In the genomic region with DNA sequence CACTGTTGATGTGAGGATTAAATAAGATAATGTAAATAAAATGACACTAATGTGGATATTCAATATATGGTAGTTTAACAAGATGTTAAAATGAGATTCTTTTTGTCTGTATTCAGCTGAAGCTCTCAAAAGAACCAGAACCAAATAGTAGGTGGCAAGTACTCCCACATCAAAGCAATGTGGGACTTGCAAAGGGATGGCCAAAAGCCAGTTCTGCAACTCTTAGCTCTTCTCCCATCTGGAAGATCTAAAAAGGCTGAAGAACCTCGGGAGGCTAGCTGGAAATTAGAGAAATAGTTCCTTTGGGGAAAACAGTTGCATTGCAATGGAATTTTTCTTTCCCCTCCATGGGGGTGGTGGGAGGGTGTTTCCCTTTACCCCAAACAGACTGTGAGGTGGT, we compare ENCODE assay signal across 33 cellular contexts. TPM values are rescaled to one million over a fixed set of nuclear protein-coding genes. Genes with fewer than 3 reads are reported as not detected.
DNase-seq lines count a peak whose midpoint lies in the region; ATAC-seq and TF ChIP-seq lines count a peak whose summit lies in the region.
"Had no signal": no experiment of that assay in that cellular context is flagged by ENCODE, and none has a peak within 500 bp of the region (broad histone marks: within the 10 kb centered on the region; RNA-seq: fewer than 3 reads in every experiment).

No MANE protein-coding gene starts in this region.

- H3K27me3 Mint-ChIP-seq in natural killer cell treated with Interleukin-12 subunit alpha and Interleukin-12 subunit beta and Interleukin-15 and Interleukin-18, amount 100 ng/mL, for 72 hours = no peaks in the 10 kb centered on the region
- peaks cover 1% of the 10 kb centered on the region for H3K27me3 Mint-ChIP-seq in glutamatergic neuron (ENCODE audit: unreplicated experiment)
- H3K27me3 Mint-ChIP-seq in activated T-cell treated with anti-CD3 and anti-CD28 coated beads, Interleukin-2, amount 50 U/mL, for 24 hours = no peaks in the 10 kb centered on the region
- H3K27me3 Mint-ChIP-seq: activated T-helper 17 cell treated with anti-CD3 and anti-CD28 coated beads, Interleukin-2, amount 50 U/mL, for 72 hours; memory B cell; stimulated activated naive CD8-positive, alpha-beta T cell treated with anti-CD3 and anti-CD28 coated beads, Interleukin-15, amount 100 ng/mL, for 72 hours had no signal

- H3K9me3 Mint-ChIP-seq in natural killer cell treated with Interleukin-12 subunit alpha and Interleukin-12 subunit beta and Interleukin-15 and Interleukin-18, amount 100 ng/mL, for 72 hours = peaks cover 5% of the 10 kb centered on the region
- H3K9me3 Mint-ChIP-seq in glutamatergic neuron (ENCODE audit: unreplicated experiment) = peaks cover 2% of the 10 kb centered on the region
- H3K9me3 Mint-ChIP-seq in activated T-cell treated with anti-CD3 and anti-CD28 coated beads, Interleukin-2, amount 50 U/mL, for 24 hours = no peaks in the 10 kb centered on the region
- H3K9me3 Mint-ChIP-seq: activated naive CD4-positive, alpha-beta T cell treated with anti-CD3 and anti-CD28 coated beads, Interleukin-2, amount 50 U/mL, for 24 hours; activated T-helper 17 cell treated with anti-CD3 and anti-CD28 coated beads, Interleukin-2, amount 50 U/mL, for 72 hours; memory B cell; T-helper 2 cell treated with Interferon-gamma antibody and Interleukin-4, amounts not matched to agents 5 μg/mL and 100 μg/mL, for 36 hours had no signal

- H3K4me1 Mint-ChIP-seq in natural killer cell treated with Interleukin-12 subunit alpha and Interleukin-12 subunit beta and Interleukin-15 and Interleukin-18, amount 100 ng/mL, for 72 hours (ENCODE audit: low read depth in 2 of 2) = peaks cover 59 to 66% of the 10 kb centered on the region in 2 donors
- H3K4me1 Mint-ChIP-seq in glutamatergic neuron (ENCODE audit: low read depth, unreplicated experiment) = no peaks in the 10 kb centered on the region
- peaks cover 2% of the 10 kb centered on the region for H3K4me1 Mint-ChIP-seq in activated T-cell treated with anti-CD3 and anti-CD28 coated beads, Interleukin-2, amount 50 U/mL, for 24 hours (ENCODE audit: low read depth)

- ATAC-seq in natural killer cell treated with Interleukin-12 subunit alpha and Interleukin-12 subunit beta and Interleukin-15 and Interleukin-18, amount 100 ng/mL, for 72 hours = no peak
- ATAC-seq in HG02610 (IDR thresholded peaks at IDR 0.05; ENCODE audit: unreplicated experiment) = no peak
- ATAC-seq: left lobe of liver; right cardiac atrium; stimulated activated naive CD8-positive, alpha-beta T cell treated with anti-CD3 and anti-CD28 coated beads, Interleukin-15, amount 100 ng/mL, for 72 hours had no signal

- H3K4me3 ChIP-seq in BLaER1 = no peak overlapping the region
- peak overlapping the region; percentile 1 for H3K4me3 ChIP-seq in Karpas-422 (ENCODE audit: low read length)
- H3K4me3 ChIP-seq: A549, breast epithelium, colonic mucosa, MG63, Peyer's patch, spleen, tibial nerve had no signal

- peak overlapping the region; percentile 47 for H3K4me2 ChIP-seq in BLaER1
- peak overlapping the region; percentile 51 for H3K4me2 ChIP-seq in Karpas-422 (ENCODE audit: low read depth, low read length, poor library complexity, severe bottlenecking)
- H3K4me2 ChIP-seq: A549 had no signal

- H3K4me1 ChIP-seq in BLaER1 = peaks cover 45% of the 10 kb centered on the region
- H3K4me1 ChIP-seq in Karpas-422 (ENCODE audit: low read length) = peaks cover 79% of the 10 kb centered on the region
- H3K4me1 ChIP-seq: A549, BE2C, breast epithelium, colonic mucosa, tibial nerve had no signal

- peak overlapping the region; percentile 15 for H2AFZ ChIP-seq in Karpas-422 (ENCODE audit: low read length)

- H3K79me2 ChIP-seq in Karpas-422 (ENCODE audit: low read length) = no peaks in the 10 kb centered on the region

- no peaks in the 10 kb centered on the region for H3K9me2 ChIP-seq in Karpas-422 (replicated peaks; ENCODE audit: insufficient read depth, low read length)

- H3K27me3 ChIP-seq in BLaER1 (no peaks in the 10 kb centered on the region), Karpas-422 (ENCODE audit: low read length) (no peaks in the 10 kb centered on the region)
- H3K27me3 ChIP-seq: BE2C, breast epithelium, colonic mucosa, MG63, Peyer's patch, spleen, tibial nerve had no signal

- H3K9me3 ChIP-seq in BLaER1 (peaks cover 19% of the 10 kb centered on the region), Karpas-422 (ENCODE audit: low read length) (no peaks in the 10 kb centered on the region)
- H3K9me3 ChIP-seq: A549, BE2C, breast epithelium, colonic mucosa, MG63, Peyer's patch, spleen, tibial nerve had no signal

- H4K20me1 ChIP-seq in BLaER1 (no peaks in the 10 kb centered on the region), Karpas-422 (ENCODE audit: insufficient read depth, low read depth, low read length) (no peaks in the 10 kb centered on the region)

- H3K27ac Mint-ChIP-seq in natural killer cell treated with Interleukin-12 subunit alpha and Interleukin-12 subunit beta and Interleukin-15 and Interleukin-18, amount 100 ng/mL, for 72 hours = peak overlapping the region; percentile 74 to 93
- no peak overlapping the region for H3K27ac Mint-ChIP-seq in glutamatergic neuron (ENCODE audit: unreplicated experiment)
- no peak overlapping the region for H3K27ac Mint-ChIP-seq in activated T-cell treated with anti-CD3 and anti-CD28 coated beads, Interleukin-2, amount 50 U/mL, for 24 hours
- H3K27ac Mint-ChIP-seq: activated naive CD4-positive, alpha-beta T cell treated with anti-CD3 and anti-CD28 coated beads, Interleukin-2, amount 50 U/mL, for 24 hours; activated T-helper 17 cell treated with anti-CD3 and anti-CD28 coated beads, Interleukin-2, amount 50 U/mL, for 72 hours had no signal

- H3K36me3 Mint-ChIP-seq in natural killer cell treated with Interleukin-12 subunit alpha and Interleukin-12 subunit beta and Interleukin-15 and Interleukin-18, amount 100 ng/mL, for 72 hours = peaks cover 5% of the 10 kb centered on the region
- no peaks in the 10 kb centered on the region for H3K36me3 Mint-ChIP-seq in glutamatergic neuron (ENCODE audit: unreplicated experiment)
- no peaks in the 10 kb centered on the region for H3K36me3 Mint-ChIP-seq in activated T-cell treated with anti-CD3 and anti-CD28 coated beads, Interleukin-2, amount 50 U/mL, for 24 hours (ENCODE audit: low read depth)
- H3K36me3 Mint-ChIP-seq: activated naive CD4-positive, alpha-beta T cell treated with anti-CD3 and anti-CD28 coated beads, Interleukin-2, amount 50 U/mL, for 24 hours; memory B cell had no signal

- H3K36me3 ChIP-seq in BLaER1 (no peaks in the 10 kb centered on the region), Karpas-422 (ENCODE audit: insufficient read depth, low read length) (no peaks in the 10 kb centered on the region)
- H3K36me3 ChIP-seq: BE2C, breast epithelium, colonic mucosa, MG63, Peyer's patch, spleen, tibial nerve had no signal

- H3K9ac ChIP-seq in BLaER1 (peak overlapping the region; percentile 26; the same call in 1 of the 2 replicates), Karpas-422 (ENCODE audit: low read length) (peak overlapping the region; percentile 58)

- DNase-seq in Karpas-422 (no peak), glutamatergic neuron (no peak), SHP77 (lab: John Stamatoyannopoulos, UW) (no peak)
- DNase-seq in natural killer cell treated with Interleukin-12 subunit alpha and Interleukin-12 subunit beta and Interleukin-15 and Interleukin-18, amount 100 ng/mL, for 72 hours (ENCODE audit: low spot score) = no peak
- no peak for DNase-seq in activated T-cell treated with anti-CD3 and anti-CD28 coated beads, Interleukin-2, amount 50 U/mL, for 24 hours
- DNase-seq: activated CD4-positive, alpha-beta memory T cell treated with anti-CD3 and anti-CD28 coated beads, Interleukin-2, amount 10 ng/mL, durations not matched to agents 7 days and 5 days; BE2C; colonic mucosa; effector CD8-positive, alpha-beta T cell; GOT3; hypothalamus; MG63; NCI-H2029; NCI-H526; right cardiac atrium; SHP77 treated with DMSO at 0.1 percent for 48 hours; spleen; stimulated activated CD4-positive, alpha-beta T cell treated with anti-CD3 and anti-CD28 coated beads, Interleukin-2, amount 100 ng/mL, for 24 hours; stimulated activated naive CD8-positive, alpha-beta T cell treated with anti-CD3 and anti-CD28 coated beads, Interleukin-15, amount 100 ng/mL, for 72 hours had no signal

- H3K4me3 Mint-ChIP-seq in natural killer cell treated with Interleukin-12 subunit alpha and Interleukin-12 subunit beta and Interleukin-15 and Interleukin-18, amount 100 ng/mL, for 72 hours = peak overlapping the region; percentile 64
- no peak overlapping the region for H3K4me3 Mint-ChIP-seq in glutamatergic neuron (ENCODE audit: unreplicated experiment)
- no peak overlapping the region for H3K4me3 Mint-ChIP-seq in activated T-cell treated with anti-CD3 and anti-CD28 coated beads, Interleukin-2, amount 50 U/mL, for 24 hours
- H3K4me3 Mint-ChIP-seq: activated CD4-positive, alpha-beta memory T cell treated with anti-CD3 and anti-CD28 coated beads, Interleukin-2, amount 10 ng/mL, durations not matched to agents 7 days and 5 days; activated naive CD4-positive, alpha-beta T cell treated with anti-CD3 and anti-CD28 coated beads, Interleukin-2, amount 50 U/mL, for 24 hours; activated T-helper 17 cell treated with anti-CD3 and anti-CD28 coated beads, Interleukin-2, amount 50 U/mL, for 72 hours; stimulated activated naive CD8-positive, alpha-beta T cell treated with anti-CD3 and anti-CD28 coated beads, Interleukin-15, amount 100 ng/mL, for 72 hours; T-helper 2 cell treated with Interferon-gamma antibody and Interleukin-4, amounts not matched to agents 5 μg/mL and 100 μg/mL, for 36 hours had no signal

- H3K27ac ChIP-seq in BLaER1 (peak overlapping the region; percentile 58), Karpas-422 (ENCODE audit: low read length) (peak overlapping the region; percentile 83), cingulate gyrus (ENCODE audit: low read depth, low read length) (peak overlapping the region; percentile 80)
- H3K27ac ChIP-seq: A549, breast epithelium, colonic mucosa, epithelial cell of prostate, tibial nerve had no signal

- no peak for TF ChIP-seq CTCF in glutamatergic neuron (IDR thresholded peaks at IDR 0.05; ENCODE audit: partially characterized antibody, unreplicated experiment)

RNA-seq across cellular contexts. Expression of a gene that starts 48.7 kb away (rescaled TPM):
- 0.61 and 1.7 TPM in 2 replicates for total RNA-seq in Karpas-422 (2014; rRNA removed; shearing (Covaris generic); ENCODE audit: low replicate concordance)
- total RNA-seq in natural killer cell treated with Interleukin-12 subunit alpha and Interleukin-12 subunit beta and Interleukin-15 and Interleukin-18, amount 100 ng/mL, for 72 hours = 1 to 10 TPM; 1.8 to 2.5 TPM
- total RNA-seq in glutamatergic neuron (ENCODE audit: unreplicated experiment) = 0.81 TPM

RNA-seq across cellular contexts. Expression of a gene that starts 49.0 kb away (rescaled TPM):
- 2.5 and 5.3 TPM in 2 replicates for total RNA-seq in Karpas-422 (2014; rRNA removed; shearing (Covaris generic); ENCODE audit: low replicate concordance)
- 1 to 10 TPM; 2.0 to 3.2 TPM for total RNA-seq in natural killer cell treated with Interleukin-12 subunit alpha and Interleukin-12 subunit beta and Interleukin-15 and Interleukin-18, amount 100 ng/mL, for 72 hours
- total RNA-seq in glutamatergic neuron (ENCODE audit: unreplicated experiment) = 4.4 TPM

RNA-seq across cellular contexts. Expression of a gene that starts 53.3 kb away (rescaled TPM):
- 224 and 232 TPM in 2 replicates for total RNA-seq in Karpas-422 (2014; rRNA removed; shearing (Covaris generic); ENCODE audit: low replicate concordance)
- total RNA-seq in natural killer cell treated with Interleukin-12 subunit alpha and Interleukin-12 subunit beta and Interleukin-15 and Interleukin-18, amount 100 ng/mL, for 72 hours = 100 to 1,000 TPM; 209 to 569 TPM
- total RNA-seq in glutamatergic neuron (ENCODE audit: unreplicated experiment) = not detected
- total RNA-seq: HT1080 had no signal

Comparison
In these comparisons a context has a peak if more than half of its experiments do, and no peak if none do; other contexts are left out.
1. H3K27ac Mint-ChIP-seq: peak in natural killer cell treated with Interleukin-12 subunit alpha and Interleukin-12 subunit beta and Interleukin-15 and Interleukin-18, amount 100 ng/mL, for 72 hours (2 of 2); none in glutamatergic neuron (single experiment) and activated T-cell treated with anti-CD3 and anti-CD28 coated beads, Interleukin-2, amount 50 U/mL, for 24 hours (single experiment).
2. RNA of a gene that starts 53.3 kb away (total RNA-seq): 209 to 569 TPM in natural killer cell treated with Interleukin-12 subunit alpha and Interleukin-12 subunit beta and Interleukin-15 and Interleukin-18, amount 100 ng/mL, for 72 hours and 224 to 232 TPM in Karpas-422; not detected in glutamatergic neuron (single experiment); every median in the first group is over 100 times any median in the second.
3. Peak in every context shown above with its lines, with median percentiles within 50 percentile points of each other: H3K27ac ChIP-seq.